35 cellular contexts compared by ENCODE assay signal in the genomic region with DNA sequence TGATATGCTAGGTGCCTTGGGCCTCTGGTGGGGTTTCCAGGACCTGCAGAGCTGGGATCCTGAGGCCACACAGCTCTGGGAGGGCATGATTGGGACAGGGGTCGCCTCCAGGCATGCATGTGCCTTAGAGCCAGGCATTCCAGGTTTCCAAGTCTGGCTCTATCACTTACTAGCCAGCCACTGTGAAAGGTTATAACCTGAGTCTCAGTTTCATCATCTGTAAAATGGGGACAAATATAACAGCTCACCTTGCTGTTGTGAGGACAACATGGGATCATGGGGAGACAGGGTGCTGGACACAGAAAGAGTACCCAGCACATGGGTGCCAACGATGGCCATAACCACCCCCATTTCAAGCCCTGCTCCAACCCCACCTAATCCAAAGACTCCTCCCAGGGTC. TPM values are rescaled to one million over a fixed set of nuclear protein-coding genes. Genes with fewer than 3 reads are reported as not detected.
"Had no signal": no experiment of that assay in that cellular context is flagged by ENCODE, and none has a peak within 500 bp of the region (broad histone marks: within the 10 kb centered on the region; RNA-seq: fewer than 3 reads in every experiment).

No MANE protein-coding gene starts in this region.

- H3K36me3 ChIP-seq: adrenal gland, Peyer's patch, SJSA1 had no signal

- H3K4me2 ChIP-seq: KMS-11, SK-N-SH had no signal

- H3K27ac ChIP-seq: adrenal gland, body of pancreas, KMS-11, Peyer's patch, SJSA1 had no signal

- H3K9me3 ChIP-seq: adrenal gland, body of pancreas, Peyer's patch, SJSA1, SK-N-SH had no signal

- FAIRE-seq: astrocyte, bronchial epithelial cell, TTC549 had no signal

- H3K9ac ChIP-seq: KMS-11, SK-N-SH had no signal

- ATAC-seq: activated CD4-positive, alpha-beta T cell treated with anti-CD3 and anti-CD28 coated beads for 36 hours; activated CD4-positive, CD25-positive, alpha-beta regulatory T cell treated with anti-CD3 and anti-CD28 coated beads, Interleukin-2, amount 50 U/mL, for 24 hours; activated CD8-positive, alpha-beta T cell treated with anti-CD3 and anti-CD28 coated beads, Interleukin-2, amount 10 ng/mL, durations not matched to agents 7 days and 5 days; activated T-cell treated with anti-CD3 and anti-CD28 coated beads, Interleukin-2, amount 50 U/mL, for 4 hours; body of pancreas; PC-3; WTC11 had no signal

- H3K27me3 ChIP-seq: adrenal gland, body of pancreas, Peyer's patch had no signal

- H3K4me1 ChIP-seq: adrenal gland, Peyer's patch, SJSA1 had no signal

- DNase-seq: activated CD4-positive, alpha-beta T cell treated with anti-CD3 and anti-CD28 coated beads for 36 hours; activated CD4-positive, alpha-beta T cell treated with anti-CD3 and anti-CD28 coated beads, Interleukin-2, amount 10 ng/mL, durations not matched to agents 7 days and 5 days; activated CD4-positive, alpha-beta T cell treated with anti-CD3 and anti-CD28 coated beads, Interleukin-2, amount 50 U/mL, for 48 hours; activated CD8-positive, alpha-beta T cell treated with anti-CD3 and anti-CD28 coated beads, Interleukin-2, amount 10 ng/mL, durations not matched to agents 7 days and 5 days; activated naive CD4-positive, alpha-beta T cell; activated T-cell treated with anti-CD3 and anti-CD28 coated beads for 4 hours; activated T-cell treated with anti-CD3 and anti-CD28 coated beads, Interleukin-2, amount 50 U/mL, for 4 hours; adrenal gland; body of pancreas; central memory CD4-positive, alpha-beta T cell; MM.1S; MV-4-11; NCI-H1092; NCI-H1436 treated with DMSO at 0.1 percent for 48 hours; NCI-H1694 treated with DMSO at 0.1 percent for 48 hours; NCI-H2029; NCI-H2107; NCI-H2171; NCI-H510A; NCI-H526; NCI-H748 treated with DMSO at 0.1 percent for 48 hours; NK-92 treated with Interleukin-12 subunit alpha and Interleukin-12 subunit beta, amount 100 ng/mL, for 24 hours; PC-3; RPMI8226; SHP77 treated with DMSO at 0.1 percent for 48 hours; SK-N-SH had no signal

- H3K4me3 ChIP-seq: adrenal gland, body of pancreas, Peyer's patch, SJSA1 had no signal

RNA-seq across cellular contexts. Expression of gene CHI3L1, which starts 2.7 kb away (rescaled TPM):
- total RNA-seq: activated CD4-positive, alpha-beta T cell treated with anti-CD3 and anti-CD28 coated beads, Interleukin-2, amount 10 ng/mL, durations not matched to agents 7 days and 5 days; activated CD8-positive, alpha-beta T cell treated with anti-CD3 and anti-CD28 coated beads, Interleukin-2, amount 10 ng/mL, durations not matched to agents 7 days and 5 days; activated T-cell treated with anti-CD3 and anti-CD28 coated beads, Interleukin-2, amount 50 U/mL, for 4 hours; activated T-helper 1 cell treated with anti-CD3 and anti-CD28 coated beads, Interleukin-12 subunit alpha, Interleukin-12 subunit beta, Interleukin-2, Interleukin-4 antibody, amounts not matched to agents 30 ng/mL and 10 ng/mL and 1 ng/mL, durations not matched to agents 14 hours and 24 hours and 36 hours; PC-3; SJSA1 had no signal
- polyA plus RNA-seq: SK-N-SH had no signal

RNA-seq across cellular contexts. Expression of gene MYBPH, which starts 8.2 kb away (rescaled TPM):
- total RNA-seq: activated CD4-positive, alpha-beta T cell treated with anti-CD3 and anti-CD28 coated beads for 36 hours; activated CD4-positive, alpha-beta T cell treated with anti-CD3 and anti-CD28 coated beads, Interleukin-2, amount 10 ng/mL, durations not matched to agents 7 days and 5 days; activated CD8-positive, alpha-beta T cell treated with anti-CD3 and anti-CD28 coated beads, Interleukin-2, amount 10 ng/mL, durations not matched to agents 7 days and 5 days; activated T-cell treated with anti-CD3 and anti-CD28 coated beads, Interleukin-2, amount 50 U/mL, for 4 hours; activated T-helper 1 cell treated with anti-CD3 and anti-CD28 coated beads, Interleukin-12 subunit alpha, Interleukin-12 subunit beta, Interleukin-2, Interleukin-4 antibody, amounts not matched to agents 30 ng/mL and 10 ng/mL and 1 ng/mL, durations not matched to agents 14 hours and 24 hours and 36 hours; adrenal gland; astrocyte; body of pancreas; bronchial epithelial cell; PC-3; Peyer's patch; SJSA1; WTC11 had no signal

RNA-seq across cellular contexts. Expression of gene CHIT1, which starts 45.6 kb away (rescaled TPM):
- total RNA-seq: astrocyte, PC-3, SJSA1 had no signal
- polyA plus RNA-seq: SK-N-SH had no signal

RNA-seq across cellular contexts. Expression of gene ADORA1, which starts 56.3 kb away (rescaled TPM):
- total RNA-seq: activated CD4-positive, alpha-beta T cell treated with anti-CD3 and anti-CD28 coated beads for 36 hours; activated CD4-positive, alpha-beta T cell treated with anti-CD3 and anti-CD28 coated beads, Interleukin-2, amount 10 ng/mL, durations not matched to agents 7 days and 5 days; activated CD8-positive, alpha-beta T cell treated with anti-CD3 and anti-CD28 coated beads, Interleukin-2, amount 10 ng/mL, durations not matched to agents 7 days and 5 days; activated T-helper 1 cell treated with anti-CD3 and anti-CD28 coated beads, Interleukin-12 subunit alpha, Interleukin-12 subunit beta, Interleukin-2, Interleukin-4 antibody, amounts not matched to agents 30 ng/mL and 10 ng/mL and 1 ng/mL, durations not matched to agents 14 hours and 24 hours and 36 hours; SJSA1 had no signal
